Comparison of ENCODE assay signal across 26 cellular contexts in the genomic region with DNA sequence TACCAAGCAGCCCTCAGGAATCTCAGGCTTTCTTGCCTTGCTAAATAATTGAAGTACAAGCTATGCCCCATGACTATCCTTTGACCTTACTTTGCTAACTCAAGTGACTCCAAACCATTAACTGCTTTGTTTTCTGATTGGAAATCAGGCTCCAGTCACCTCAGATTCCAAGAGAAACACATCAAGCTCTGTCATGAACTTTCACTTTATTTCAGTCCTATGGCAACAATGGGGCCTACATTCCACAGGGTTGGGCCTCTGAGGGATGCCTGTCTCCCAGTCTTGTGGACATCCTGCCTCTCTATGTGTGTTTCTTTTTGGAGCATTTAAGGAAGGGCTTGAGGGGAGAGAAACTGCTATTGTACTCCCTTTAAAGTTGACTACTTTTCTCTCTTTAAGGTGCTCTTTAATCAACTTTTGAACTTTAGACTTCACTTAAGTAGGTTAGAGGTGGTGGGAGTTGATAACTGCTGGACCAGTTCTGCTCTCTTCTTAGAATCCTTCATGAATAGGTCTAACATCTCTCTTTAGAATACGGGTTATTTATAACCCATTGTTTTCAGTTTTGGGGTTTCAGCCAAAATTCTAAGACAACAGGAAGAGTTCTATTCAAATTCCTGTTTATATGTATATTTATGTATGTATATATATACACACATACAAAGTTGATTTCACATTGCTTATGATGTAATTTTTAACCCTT.
DNase-seq lines count a peak whose midpoint lies in the region; ATAC-seq and TF ChIP-seq lines count a peak whose summit lies in the region.
"Had no signal": no experiment of that assay in that cellular context is flagged by ENCODE, and none has a peak within 500 bp of the region (broad histone marks: within the 10 kb centered on the region; RNA-seq: fewer than 3 reads in every experiment).

No MANE protein-coding gene starts in this region.

- no peaks in the 10 kb centered on the region for H3K9me3 ChIP-seq in neural progenitor cell (ENCODE audit: low read depth)
- H3K9me3 ChIP-seq: pancreas had no signal

- TF ChIP-seq CTCF in choroid plexus epithelial cell (conservative IDR thresholded peaks at IDR 0.05; ENCODE audit: low read depth, low read length), result no peak
- TF ChIP-seq CTCF in neural progenitor cell (IDR thresholded peaks at IDR 0.05), result no peak
- TF ChIP-seq CTCF in dorsolateral prefrontal cortex (IDR thresholded peaks at IDR 0.05 in 54 of 56, conservative IDR thresholded peaks at IDR 0.05 in 2 of 56; ENCODE audit: low read depth in 1 of 56, partially characterized antibody in 56 of 56), result no peak

- H4K20me1 ChIP-seq in neural progenitor cell (ENCODE audit: low read depth), result no peaks in the 10 kb centered on the region

- ATAC-seq in HG02938 (IDR thresholded peaks at IDR 0.05; ENCODE audit: unreplicated experiment), result no peak
- ATAC-seq in HG03521 (IDR thresholded peaks at IDR 0.05; ENCODE audit: unreplicated experiment), result no peak
- ATAC-seq: activated CD4-positive, alpha-beta T cell treated with anti-CD3 and anti-CD28 coated beads for 36 hours; activated T-cell treated with anti-CD3 and anti-CD28 coated beads, Interleukin-2, amount 50 U/mL, for 4 hours; natural killer cell; pancreas had no signal

- H3K27ac Mint-ChIP-seq in neural progenitor cell, result no peak overlapping the region
- H3K27ac Mint-ChIP-seq: activated CD4-positive, alpha-beta T cell treated with anti-CD3 and anti-CD28 coated beads for 36 hours; dendritic cell treated with granulocyte-macrophage colony-stimulating factor and Interleukin-4, amounts not matched to agents 40 ng/mL and 50 ng/mL, for 4 days; natural killer cell had no signal

- peak overlapping the region; percentile 5 for H3K4me2 ChIP-seq in neural progenitor cell
- H3K4me2 ChIP-seq: KMS-11 had no signal

- H3K9me3 Mint-ChIP-seq in neural progenitor cell, result no peaks in the 10 kb centered on the region
- H3K9me3 Mint-ChIP-seq: activated T-cell treated with anti-CD3 and anti-CD28 coated beads, Interleukin-2, amount 50 U/mL, for 4 hours had no signal

- H3K27ac ChIP-seq in neural progenitor cell (no peak overlapping the region), dorsolateral prefrontal cortex (no peak overlapping the region)
- H3K27ac ChIP-seq: C4-2B, cardiac muscle cell, epithelial cell of prostate, KMS-11, pancreas had no signal

- no peaks in the 10 kb centered on the region for H3F3A ChIP-seq in neural progenitor cell (ENCODE audit: low read depth)

- no peaks in the 10 kb centered on the region for H3K36me3 Mint-ChIP-seq in neural progenitor cell
- H3K36me3 Mint-ChIP-seq: natural killer cell had no signal

- H3K4me1 Mint-ChIP-seq in neural progenitor cell, result peaks cover 3% of the 10 kb centered on the region
- H3K4me1 Mint-ChIP-seq: activated CD4-positive, alpha-beta T cell treated with anti-CD3 and anti-CD28 coated beads for 36 hours; natural killer cell had no signal

- H3K4me3 ChIP-seq in choroid plexus epithelial cell (ENCODE audit: low read depth, low read length) (no peak overlapping the region), neural progenitor cell (no peak overlapping the region), dorsolateral prefrontal cortex (no peak overlapping the region)
- H3K4me3 ChIP-seq: cardiac muscle cell, pancreas had no signal

- H3K27me3 ChIP-seq in neural progenitor cell, result no peaks in the 10 kb centered on the region
- H3K27me3 ChIP-seq in dorsolateral prefrontal cortex, result no peaks in the 10 kb centered on the region
- H3K27me3 ChIP-seq: cardiac muscle cell, pancreas had no signal

- no peak overlapping the region for H3K4me3 Mint-ChIP-seq in neural progenitor cell
- H3K4me3 Mint-ChIP-seq: activated CD4-positive, alpha-beta T cell treated with anti-CD3 and anti-CD28 coated beads for 36 hours; activated T-cell treated with anti-CD3 and anti-CD28 coated beads, Interleukin-2, amount 50 U/mL, for 4 hours; dendritic cell treated with granulocyte-macrophage colony-stimulating factor and Interleukin-4, amounts not matched to agents 40 ng/mL and 50 ng/mL, for 4 days; natural killer cell had no signal

- intact Hi-C loops in dorsolateral prefrontal cortex (cut with DNase I), result no loop called here

- no peaks in the 10 kb centered on the region for H3K36me3 ChIP-seq in neural progenitor cell
- H3K36me3 ChIP-seq: cardiac muscle cell, pancreas had no signal

- DNase-seq in HT-29 (ENCODE audit: low spot score) (peak; percentile 1), choroid plexus epithelial cell (ENCODE audit: low read depth) (peak; percentile 15), iPS DF 19.7 (ENCODE audit: low read depth, low spot score) (peak; percentile 15), neural progenitor cell (ENCODE audit: low spot score) (peak; percentile 67), NCI-H187 (lab: John Stamatoyannopoulos, UW) (no peak), dorsolateral prefrontal cortex (no peak)
- DNase-seq: activated CD4-positive, alpha-beta T cell treated with anti-CD3 and anti-CD28 coated beads for 36 hours; activated CD8-positive, alpha-beta memory T cell treated with anti-CD3 and anti-CD28 coated beads for 24 hours; activated naive CD4-positive, alpha-beta T cell; activated T-cell treated with anti-CD3 and anti-CD28 coated beads, Interleukin-2, amount 50 U/mL, for 4 hours; amniotic stem cell; GDM1; hypothalamus; kidney; natural killer cell; NCI-H1694; NCI-H526 treated with DMSO at 0.1 percent for 48 hours; pancreas; SHP77 had no signal

- peaks cover 9% of the 10 kb centered on the region for H3K4me1 ChIP-seq in neural progenitor cell
- H3K4me1 ChIP-seq: pancreas had no signal

- peak overlapping the region; percentile 17 for H2AFZ ChIP-seq in neural progenitor cell (replicated peaks)

- no peaks in the 10 kb centered on the region for H3K27me3 Mint-ChIP-seq in neural progenitor cell (ENCODE audit: insufficient read depth, low read depth)
- H3K27me3 Mint-ChIP-seq: activated CD4-positive, alpha-beta T cell treated with anti-CD3 and anti-CD28 coated beads for 36 hours; dendritic cell treated with granulocyte-macrophage colony-stimulating factor and Interleukin-4, amounts not matched to agents 40 ng/mL and 50 ng/mL, for 4 days had no signal

- no peak overlapping the region for H3K9ac ChIP-seq in neural progenitor cell
- H3K9ac ChIP-seq: KMS-11 had no signal

- no peaks in the 10 kb centered on the region for H3K79me2 ChIP-seq in neural progenitor cell (ENCODE audit: low read depth)

Comparison
In these comparisons a context has a peak if more than half of its experiments do, and no peak if none do; other contexts are left out.
1. DNase-seq: peak in HT-29 (single experiment), choroid plexus epithelial cell (single experiment), iPS DF 19.7 (single experiment) and neural progenitor cell (single experiment); none in NCI-H187 (0 of 2) and dorsolateral prefrontal cortex (0 of 10).